In genomic region chr20:48002517-48002970, GRCh38 we compare ENCODE assay signal across 13 cellular contexts.
DNase-seq lines count a peak whose midpoint lies in the region; ATAC-seq and TF ChIP-seq lines count a peak whose summit lies in the region.
"Had no signal": no experiment of that assay in that cellular context is flagged by ENCODE, and none has a peak within 500 bp of the region (broad histone marks: within the 10 kb centered on the region; RNA-seq: fewer than 3 reads in every experiment).

No MANE protein-coding gene starts in this region.

- H3K4me3 Mint-ChIP-seq in activated CD4-positive, alpha-beta T cell treated with anti-CD3 and anti-CD28 coated beads, Interleukin-2, amount 10 ng/mL, durations not matched to agents 7 days and 5 days: no peak overlapping the region
- H3K4me3 Mint-ChIP-seq: CD4-positive, alpha-beta memory T cell; dendritic cell treated with granulocyte-macrophage colony-stimulating factor and Interleukin-4, amounts not matched to agents 40 ng/mL and 50 ng/mL, for 4 days had no signal

- no peaks in the 10 kb centered on the region for H3K36me3 Mint-ChIP-seq in activated CD4-positive, alpha-beta T cell treated with anti-CD3 and anti-CD28 coated beads, Interleukin-2, amount 10 ng/mL, durations not matched to agents 7 days and 5 days (ENCODE audit: low read depth)
- H3K36me3 Mint-ChIP-seq: CD4-positive, alpha-beta memory T cell had no signal

- TF ChIP-seq CTCF in fibroblast of villous mesenchyme (IDR thresholded peaks at IDR 0.05; ENCODE audit: insufficient read depth, low read depth, low read length): no peak

- H3K9me3 Mint-ChIP-seq in activated CD4-positive, alpha-beta T cell treated with anti-CD3 and anti-CD28 coated beads, Interleukin-2, amount 10 ng/mL, durations not matched to agents 7 days and 5 days: peaks cover 3% of the 10 kb centered on the region

- no peak overlapping the region for H3K4me3 ChIP-seq in fibroblast of villous mesenchyme (ENCODE audit: low read depth, low read length)
- H3K4me3 ChIP-seq: Peyer's patch, sigmoid colon had no signal

- no peaks in the 10 kb centered on the region for H3K27me3 Mint-ChIP-seq in activated CD4-positive, alpha-beta T cell treated with anti-CD3 and anti-CD28 coated beads, Interleukin-2, amount 10 ng/mL, durations not matched to agents 7 days and 5 days

- no peak overlapping the region for H3K27ac Mint-ChIP-seq in activated CD4-positive, alpha-beta T cell treated with anti-CD3 and anti-CD28 coated beads, Interleukin-2, amount 10 ng/mL, durations not matched to agents 7 days and 5 days
- H3K27ac Mint-ChIP-seq: CD4-positive, alpha-beta memory T cell; dendritic cell treated with granulocyte-macrophage colony-stimulating factor and Interleukin-4, amounts not matched to agents 40 ng/mL and 50 ng/mL, for 4 days had no signal

- ATAC-seq in GM18498 (IDR thresholded peaks at IDR 0.05; ENCODE audit: unreplicated experiment) (peak; percentile 67), GM21528 (IDR thresholded peaks at IDR 0.05; ENCODE audit: low FRiP score, unreplicated experiment) (peak; percentile 83), HG03520 (IDR thresholded peaks at IDR 0.05; ENCODE audit: unreplicated experiment) (peak; percentile 60)

- DNase-seq in fibroblast of villous mesenchyme (ENCODE audit: low read depth) (peak; percentile 61), ureter (ENCODE audit: low spot score) (no peak), G401 (ENCODE audit: low spot score) (no peak), HuH-7 (ENCODE audit: low spot score) (no peak)
- DNase-seq in activated CD4-positive, alpha-beta T cell treated with anti-CD3 and anti-CD28 coated beads, Interleukin-2, amount 10 ng/mL, durations not matched to agents 7 days and 5 days: no peak
- DNase-seq: CD4-positive, alpha-beta memory T cell; NCI-H1694 treated with DMSO at 0.1 percent for 48 hours; sigmoid colon had no signal

- CTCF ChIA-PET in activated CD4-positive, alpha-beta T cell treated with anti-CD3 and anti-CD28 coated beads, Interleukin-2, amount 10 ng/mL, durations not matched to agents 7 days and 5 days (lab: Charles Lee): no interaction called here

- in situ Hi-C loops in G401 (cut with HindIII; ENCODE audit: low sequenced_read_pairs): no loop called here

- POLR2A ChIA-PET in activated CD4-positive, alpha-beta T cell treated with anti-CD3 and anti-CD28 coated beads, Interleukin-2, amount 10 ng/mL, durations not matched to agents 7 days and 5 days (lab: Charles Lee): no interaction called here

- H3K4me1 Mint-ChIP-seq in activated CD4-positive, alpha-beta T cell treated with anti-CD3 and anti-CD28 coated beads, Interleukin-2, amount 10 ng/mL, durations not matched to agents 7 days and 5 days: peaks cover 2% of the 10 kb centered on the region
- H3K4me1 Mint-ChIP-seq: CD4-positive, alpha-beta memory T cell had no signal
